8 cellular contexts compared by ENCODE assay signal in genomic region chr2:240832205-240832727, GRCh38. TPM values are rescaled to one million over a fixed set of nuclear protein-coding genes. Genes with fewer than 3 reads are reported as not detected.
DNase-seq lines count a peak whose midpoint lies in the region; ATAC-seq and TF ChIP-seq lines count a peak whose summit lies in the region.

No MANE protein-coding gene starts in this region.

- H3K36me3 ChIP-seq in ectodermal cell (ENCODE audit: control insufficient read depth, insufficient read depth, low read length) (no peaks in the 10 kb centered on the region), lower lobe of right lung (no peaks in the 10 kb centered on the region)

- no peaks in the 10 kb centered on the region for H3K9me3 ChIP-seq in ectodermal cell (ENCODE audit: control insufficient read depth, low read length)
- no peaks in the 10 kb centered on the region for H3K9me3 ChIP-seq in lower lobe of right lung

- no peak overlapping the region for H3K27ac ChIP-seq in ectodermal cell (ENCODE audit: insufficient read depth, low read depth, low read length, poor library complexity, severe bottlenecking)
- no peak overlapping the region for H3K27ac ChIP-seq in lower lobe of right lung

- TF ChIP-seq CTCF in lower lobe of right lung (IDR thresholded peaks at IDR 0.05), result no peak

- 6% methylated on average over 54 of the region's 54 CpGs for WGBS in ectodermal cell, 2 experiments

- H3K4me3 ChIP-seq in ectodermal cell (ENCODE audit: insufficient read depth, low read depth, low read length), result peak overlapping the region; percentile 28
- peak overlapping the region; percentile 32 for H3K4me3 ChIP-seq in lower lobe of right lung

- intact Hi-C loops in lower lobe of right lung (cut with DNase I), result no loop called here

- DNase-seq in AG08395 (ENCODE audit: low spot score) (peak; percentile 86), GM19238 (ENCODE audit: insufficient read length, low spot score) (peak; percentile 89), NCI-H748 treated with DMSO at 0.1 percent for 48 hours (lab: John Stamatoyannopoulos, UW) (peak; percentile 91), lower lobe of right lung (peak; percentile 92)
- peak; percentile 96 to 98 for DNase-seq in activated CD8-positive, alpha-beta memory T cell treated with anti-CD3 and anti-CD28 coated beads for 1 hour (ENCODE audit: extremely low read depth in 1 of 2, low read depth in 1 of 2)
- peak; percentile 89 to 96 (median 95) for DNase-seq in stimulated activated CD4-positive, alpha-beta T cell treated with anti-CD3 and anti-CD28 coated beads, TNF-alpha, amount 100 ng/mL, for 4 hours (ENCODE audit: low read depth in 3 of 3)

- peak; percentile 74 for ATAC-seq in HG03457 (IDR thresholded peaks at IDR 0.05; ENCODE audit: unreplicated experiment)
- ATAC-seq in lower lobe of right lung, result peak; percentile 90 to 91

- peaks cover 15% of the 10 kb centered on the region for H3K4me1 ChIP-seq in ectodermal cell (ENCODE audit: control insufficient read depth, insufficient read depth, low read length)
- H3K4me1 ChIP-seq in lower lobe of right lung, result peaks cover 8% of the 10 kb centered on the region

- H3K27me3 ChIP-seq in ectodermal cell (ENCODE audit: control insufficient read depth, insufficient read depth, low read length, poor library complexity, severe bottlenecking), result peaks cover 54% of the 10 kb centered on the region
- H3K27me3 ChIP-seq in lower lobe of right lung (ENCODE audit: low read depth), result peaks cover 56% of the 10 kb centered on the region

RNA-seq across cellular contexts. Expression of gene KIF1A, which starts 12.2 kb away (rescaled TPM):
- 30.7 TPM for polyA plus RNA-seq in ectodermal cell (2013, experiment 1 of 4)
- polyA plus RNA-seq in ectodermal cell (2013, experiment 2 of 4), result 38.8 TPM
- polyA plus RNA-seq in ectodermal cell (2013, experiment 3 of 4), result 15.4 TPM
- 17.8 TPM for polyA plus RNA-seq in ectodermal cell (2013, experiment 4 of 4)
- 0.24 TPM for total RNA-seq in lower lobe of right lung

RNA-seq across cellular contexts. Expression of gene AGXT, which starts 36.4 kb away (rescaled TPM):
- not detected for polyA plus RNA-seq in ectodermal cell (2013, experiment 1 of 4)
- not detected for polyA plus RNA-seq in ectodermal cell (2013, experiment 2 of 4)
- not detected for polyA plus RNA-seq in ectodermal cell (2013, experiment 3 of 4)
- polyA plus RNA-seq in ectodermal cell (2013, experiment 4 of 4), result not detected
- total RNA-seq in lower lobe of right lung, result not detected
